Comparison of ENCODE assay signal across 1 cellular context in genomic region chr11:70517996-70518907, GRCh38.
TF ChIP-seq lines count a peak whose summit lies in the region.

No MANE protein-coding gene starts in this region.

TF ChIP-seq in GM23338, 12 proteins besides CTCF, POLR2A, EP300 and RAD21 (continued from another document):
- no peak for TF ChIP-seq ZNF462 (CRISPR knock-in tag; IDR thresholded peaks at IDR 0.05)
- TF ChIP-seq ZNF114 (CRISPR knock-in tag; IDR thresholded peaks at IDR 0.05), result no peak
- no peak for TF ChIP-seq EZH2phosphoT487 (IDR thresholded peaks at IDR 0.05; ENCODE audit: unreplicated experiment)
- no peak for TF ChIP-seq REST (IDR thresholded peaks at IDR 0.05; ENCODE audit: unreplicated experiment)
- no peak for TF ChIP-seq EZH2 (IDR thresholded peaks at IDR 0.05; ENCODE audit: low read depth, unreplicated experiment)
TF ChIP-seq in GM23338: peak in this region for 0.
